Comparison of ENCODE assay signal across 9 cellular contexts in the genomic region with DNA sequence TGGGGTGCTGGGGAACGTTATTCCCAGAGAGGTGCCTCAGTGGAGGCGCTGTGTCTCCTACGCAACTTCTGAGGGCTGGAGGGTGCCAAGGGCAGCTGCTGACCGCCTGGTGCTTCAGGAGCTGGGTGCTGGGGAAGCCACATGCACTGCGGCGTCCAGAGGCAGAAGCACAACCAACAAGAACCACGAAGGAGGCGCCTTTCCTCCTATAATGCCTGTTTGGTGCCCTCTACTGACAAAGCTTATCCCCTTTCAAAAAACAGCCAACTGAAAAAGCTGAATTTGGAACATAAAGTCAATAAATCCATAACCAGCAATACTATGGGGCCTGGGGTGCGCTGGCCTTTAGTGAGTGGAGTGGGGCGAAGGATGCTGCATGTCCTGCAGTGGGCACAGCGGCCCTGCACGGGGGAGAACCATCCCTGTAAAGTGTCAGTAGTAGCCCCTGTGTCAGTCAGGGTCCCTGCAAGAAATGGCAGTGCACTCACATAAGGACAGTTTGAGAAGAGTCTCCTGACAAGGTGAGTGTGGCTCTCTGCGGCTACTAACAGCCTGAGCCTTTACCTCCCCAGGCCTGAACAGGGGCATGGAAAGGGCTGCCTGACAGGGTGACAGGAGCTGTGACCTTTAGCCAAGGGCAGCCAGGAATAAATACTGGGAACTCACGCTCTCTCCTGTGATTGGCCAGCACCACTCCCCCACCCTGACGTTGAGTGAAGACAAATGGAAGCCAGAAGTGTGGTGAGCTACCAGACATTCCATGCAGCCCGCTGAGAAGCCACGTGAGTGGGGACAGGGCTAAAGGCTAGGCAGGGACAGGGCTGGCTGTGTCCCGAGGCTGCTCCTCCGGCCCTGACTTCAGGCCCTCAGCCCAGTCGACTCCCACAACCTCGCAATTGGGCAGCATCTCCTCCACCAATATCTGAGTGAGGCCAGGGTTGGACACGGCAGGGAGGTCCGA. TPM values are rescaled to one million over a fixed set of nuclear protein-coding genes. Genes with fewer than 3 reads are reported as not detected.
DNase-seq lines count a peak whose midpoint lies in the region; ATAC-seq and TF ChIP-seq lines count a peak whose summit lies in the region.
"Had no signal": no experiment of that assay in that cellular context is flagged by ENCODE, and none has a peak within 500 bp of the region (broad histone marks: within the 10 kb centered on the region; RNA-seq: fewer than 3 reads in every experiment).

No MANE protein-coding gene starts in this region.

- TF ChIP-seq CTCF in GM12873 (IDR thresholded peaks at IDR 0.05; ENCODE audit: insufficient read depth, low read depth, low read length, missing control alignments), result peak; percentile 26

- ATAC-seq in left cardiac atrium (peak; percentile 68 to 71), GM19023 (IDR thresholded peaks at IDR 0.05; ENCODE audit: unreplicated experiment) (no peak), sciatic nerve (no peak)

- intact Hi-C loops in left cardiac atrium (cut with DNase I) (loop anchor here in 1 of 2 donors (10.0 kb wide), 1 partner anchor 107 kb away; no protein-coding TSS in a partner anchor), sciatic nerve (cut with DNase I) (no loop called here)

- DNase-seq in AG08395 (ENCODE audit: low spot score) (peak; percentile 34), UCSD-AML1 (lab: John Stamatoyannopoulos, UW; ENCODE audit: unreplicated experiment) (peak; percentile 62), left cardiac atrium (peak; percentile 63), epidermal melanocyte (ENCODE audit: insufficient read length, low spot score) (no peak), sciatic nerve (ENCODE audit: low spot score) (no peak), NCI-H1694 (lab: John Stamatoyannopoulos, UW) (no peak)

RNA-seq across cellular contexts. Expression of gene B3GNT8, which starts 4.5 kb away (rescaled TPM):
- total RNA-seq in left cardiac atrium (1 to 10 TPM; 1.4 to 3.2 TPM), sciatic nerve (6.1 TPM)

RNA-seq across cellular contexts. Expression of gene DMAC2, which starts 8.0 kb away (rescaled TPM):
- 10 to 100 TPM; 59.0 to 67.6 TPM for total RNA-seq in left cardiac atrium
- total RNA-seq in sciatic nerve, result 33.9 TPM

RNA-seq across cellular contexts. Expression of gene ERICH4, which starts 11.2 kb away (rescaled TPM):
- total RNA-seq in left cardiac atrium (not detected), sciatic nerve (not detected)
- total RNA-seq: T-helper 2 cell treated with Interferon-gamma antibody and Interleukin-4, amounts not matched to agents 100 ng/mL and 5 ng/mL, for 36 hours had no signal

RNA-seq across cellular contexts. Expression of gene BCKDHA, which starts 34.1 kb away (rescaled TPM):
- total RNA-seq in left cardiac atrium, result 10 to 100 TPM; 24.0 to 31.4 TPM
- total RNA-seq in sciatic nerve, result 24.2 TPM

RNA-seq across cellular contexts. Expression of gene EXOSC5, which starts 34.5 kb away (rescaled TPM):
- total RNA-seq in left cardiac atrium (10 to 100 TPM in 1 of 2 donors, 1 to 10 TPM in 1; 8.1 to 13.4 TPM), sciatic nerve (12.0 TPM)

Comparison
In these comparisons a context has a peak if more than half of its experiments do, and no peak if none do; other contexts are left out.
1. DNase-seq: peak in AG08395 (single experiment), UCSD-AML1 (single experiment) and left cardiac atrium (single experiment); none in epidermal melanocyte (single experiment), sciatic nerve (single experiment) and NCI-H1694 (single experiment).
2. ATAC-seq: peak in left cardiac atrium (2 of 2); none in GM19023 (single experiment) and sciatic nerve (single experiment).